ENCODE assay signal across 25 cellular contexts in genomic region chr9:83927591-83927990, GRCh38.
"Had no signal": no experiment of that assay in that cellular context is flagged by ENCODE, and none has a peak within 500 bp of the region (broad histone marks: within the 10 kb centered on the region; RNA-seq: fewer than 3 reads in every experiment).

No MANE protein-coding gene starts in this region.

- H3K4me1 ChIP-seq: gastrocnemius medialis, heart right ventricle, lower lobe of right lung had no signal

- H3K9me3 Mint-ChIP-seq: mesothelial cell of epicardium, naive B cell had no signal

- H3K4me3 Mint-ChIP-seq: mesothelial cell of epicardium, naive B cell had no signal

- H3K27ac ChIP-seq: coronary artery, dorsolateral prefrontal cortex, esophagus squamous epithelium, gastrocnemius medialis, heart right ventricle, left lung, lower lobe of right lung had no signal

- H3K27ac Mint-ChIP-seq: mesothelial cell of epicardium had no signal

- H3K4me3 ChIP-seq: coronary artery, dorsolateral prefrontal cortex, esophagus squamous epithelium, gastrocnemius medialis, heart right ventricle, left lung, lower lobe of right lung, mucosa of descending colon had no signal

- FAIRE-seq: colon, endothelial cell of umbilical vein, islet of Langerhans, keratinocyte had no signal

- H3K36me3 Mint-ChIP-seq: mesothelial cell of epicardium, naive B cell had no signal

- DNase-seq: dermis blood vessel endothelial cell; dorsolateral prefrontal cortex; effector CD4-positive, alpha-beta T cell; effector memory CD4-positive, alpha-beta T cell; esophagus squamous epithelium; foreskin fibroblast; foreskin melanocyte; gastrocnemius medialis; glutamatergic neuron; head of caudate nucleus; heart right ventricle; hippocampal formation; left cardiac atrium; left lung; left ventricle myocardium superior; lower lobe of right lung; mesenchymal stem cell; mucosa of descending colon; naive B cell had no signal

- H3K4me1 Mint-ChIP-seq: mesothelial cell of epicardium had no signal

- H3K27me3 ChIP-seq: dorsolateral prefrontal cortex, esophagus squamous epithelium, gastrocnemius medialis, heart right ventricle, left lung had no signal

- ATAC-seq: gastrocnemius medialis, heart right ventricle, left cardiac atrium, left lung, left ventricle myocardium superior, lower lobe of right lung, mucosa of descending colon had no signal

- H3K9me3 ChIP-seq: esophagus squamous epithelium, gastrocnemius medialis, heart right ventricle, left lung, lower lobe of right lung, mucosa of descending colon had no signal

- H3K36me3 ChIP-seq: esophagus squamous epithelium, gastrocnemius medialis, heart right ventricle, left lung, lower lobe of right lung had no signal
